8 cellular contexts compared by ENCODE assay signal in genomic region chr2:171999604-172000469, GRCh38. TPM values are rescaled to one million over a fixed set of nuclear protein-coding genes. Genes with fewer than 3 reads are reported as not detected.
DNase-seq lines count a peak whose midpoint lies in the region; ATAC-seq and TF ChIP-seq lines count a peak whose summit lies in the region.

Gene METAP1D, plus strand, starts transcription at chr2:171999953. Its CDS starts 17 bp downstream, at chr2:171999970.

- POLR2A ChIA-PET in T-cell (lab: Charles Lee), result interaction anchor here in 1 of 2 donors (0.6 kb wide), 1 partner anchor 431 kb away, joined by 3 read pairs; no protein-coding TSS in a partner anchor

- H3K4me1 Mint-ChIP-seq in T-cell, result peaks cover 17 to 20% (median 19%) of the 10 kb centered on the region in 3 donors
- H3K4me1 Mint-ChIP-seq in progenitor cell of endocrine pancreas (ENCODE audit: low read depth), result peaks cover 6% of the 10 kb centered on the region

- H3K4me3 Mint-ChIP-seq in T-cell (peak within 1 kb of the TSS; percentile 87 to 91 (median 90)), progenitor cell of endocrine pancreas (ENCODE audit: low read depth) (peak within 1 kb of the TSS; percentile 91)

- CTCF ChIA-PET in T-cell (lab: Charles Lee), result no interaction called here

- TF ChIP-seq CTCF in GM13977 (IDR thresholded peaks at IDR 0.05; ENCODE audit: extremely low read depth, insufficient read depth, missing control alignments) (no peak), left ventricle myocardium inferior (IDR thresholded peaks at IDR 0.05; ENCODE audit: borderline replicate concordance) (no peak), progenitor cell of endocrine pancreas (IDR thresholded peaks at IDR 0.05; ENCODE audit: unreplicated experiment) (no peak)

- ATAC-seq in HG02870 (IDR thresholded peaks at IDR 0.05; ENCODE audit: unreplicated experiment) (peak; percentile 93), T-cell (replicated peaks in 1 of 4) (peak; percentile 95 to 96 (median 96))

- H3K27me3 ChIP-seq in left ventricle myocardium inferior (ENCODE audit: low read depth), result peaks cover 4% of the 10 kb centered on the region

- intact Hi-C loops in left ventricle myocardium inferior (cut with micrococcal nuclease), result no loop called here

- H3K4me3 ChIP-seq in left ventricle myocardium inferior, result peak within 1 kb of the TSS; percentile 82

- H3K27ac ChIP-seq in left ventricle myocardium inferior (replicated peaks), result peak within 1 kb of the TSS; percentile 50

- H3K9me3 Mint-ChIP-seq in T-cell (no peaks in the 10 kb centered on the region), progenitor cell of endocrine pancreas (ENCODE audit: low read depth) (no peaks in the 10 kb centered on the region)

- H3K27ac Mint-ChIP-seq in T-cell (peak within 1 kb of the TSS; percentile 91 to 93), progenitor cell of endocrine pancreas (peak within 1 kb of the TSS; percentile 98)

- peaks cover 6 to 7% of the 10 kb centered on the region in 2 donors for H3K27me3 Mint-ChIP-seq in T-cell
- peaks cover 33% of the 10 kb centered on the region for H3K27me3 Mint-ChIP-seq in progenitor cell of endocrine pancreas

- peaks cover 17% of the 10 kb centered on the region for H3K4me1 ChIP-seq in left ventricle myocardium inferior

- DNase-seq in GM13977 (ENCODE audit: low spot score), result peak; percentile 97
- peak; percentile 45 for DNase-seq in NCI-H1436 treated with DMSO at 0.1 percent for 48 hours (lab: John Stamatoyannopoulos, UW)
- peak; percentile 62 to 86 (median 74) for DNase-seq in T-cell
- DNase-seq in amniotic stem cell (lab: John Stamatoyannopoulos, UW), result peak; percentile 68
- DNase-seq in left ventricle myocardium inferior, result peak; percentile 90
- DNase-seq in progenitor cell of endocrine pancreas (ENCODE audit: low spot score, unreplicated experiment), result peak; percentile 93
- DNase-seq in ureter (ENCODE audit: low spot score), result peak; percentile 87

- in situ Hi-C loops in GM13977 (cut with MboI; ENCODE audit: low pct_unique_long_range_greater_than_20kb, low sequenced_read_pairs, unreplicated experiment), result no loop called here

- no peaks in the 10 kb centered on the region for H3K36me3 ChIP-seq in left ventricle myocardium inferior

- H3K9me3 ChIP-seq in left ventricle myocardium inferior (replicated peaks), result no peaks in the 10 kb centered on the region

- H3K36me3 Mint-ChIP-seq in T-cell (no peaks in the 10 kb centered on the region), progenitor cell of endocrine pancreas (ENCODE audit: insufficient read depth) (no peaks in the 10 kb centered on the region)

RNA-seq across cellular contexts. Expression of gene METAP1D, which starts in this region (rescaled TPM):
- total RNA-seq in T-cell (10 to 100 TPM in 4 of 5 donors, 1 to 10 TPM in 1; 7.6 to 11.4 (median 10.1) TPM), left ventricle myocardium inferior (6.7 TPM), progenitor cell of endocrine pancreas (8.3 and 9.8 TPM in 2 replicates), ureter (15.4 TPM)

Comparison
In these comparisons a context has a peak if more than half of its experiments do, and no peak if none do; other contexts are left out.
1. Peak in every context shown above with its lines: DNase-seq, ATAC-seq, H3K4me3 ChIP-seq and H3K27ac ChIP-seq.
2. DNase-seq: peak in every context shown above with its lines; median percentile 97 in GM13977; 93 in progenitor cell of endocrine pancreas; 90 in left ventricle myocardium inferior; 87 in ureter; 74 in T-cell; 68 in amniotic stem cell; 45 in NCI-H1436 treated with DMSO at 0.1 percent for 48 hours.